Comparison of ENCODE assay signal across 19 cellular contexts in the genomic region with DNA sequence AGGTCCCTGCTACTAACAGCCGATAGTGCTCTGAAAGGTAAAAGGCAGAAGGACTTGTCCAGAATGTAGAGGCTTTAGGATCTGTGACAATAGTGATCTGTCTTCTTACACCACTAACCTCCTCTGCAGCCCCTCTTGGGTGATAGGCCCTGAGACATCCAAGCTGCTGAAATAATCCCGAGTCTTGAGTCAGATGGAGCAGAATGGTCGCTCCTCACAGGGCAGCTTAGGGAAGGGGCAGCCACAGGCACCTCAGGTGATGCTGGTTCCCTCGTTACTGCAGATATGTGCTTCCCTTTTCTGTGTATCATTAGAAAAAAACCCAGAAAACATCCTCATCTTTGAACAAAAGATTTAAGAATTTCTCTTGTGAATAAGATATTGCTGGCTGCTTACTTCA.
"Had no signal": no experiment of that assay in that cellular context is flagged by ENCODE, and none has a peak within 500 bp of the region (broad histone marks: within the 10 kb centered on the region; RNA-seq: fewer than 3 reads in every experiment).

No MANE protein-coding gene starts in this region.

- H3K9me3 Mint-ChIP-seq: activated CD4-positive, alpha-beta T cell treated with anti-CD3 and anti-CD28 coated beads, Interleukin-2, amount 10 ng/mL, durations not matched to agents 7 days and 5 days; activated naive CD4-positive, alpha-beta T cell treated with anti-CD3 and anti-CD28 coated beads for 36 hours; activated T-cell treated with anti-CD3 and anti-CD28 coated beads, Interleukin-2, amount 50 U/mL, for 24 hours; activated T-helper 2 cell treated with anti-CD3 and anti-CD28 coated beads, Interferon-gamma antibody, Interleukin-2, Interleukin-4, amounts not matched to agents 10 μg/mL and 5 μg/mL and 100 μg/mL, durations not matched to agents 14 hours and 24 hours and 36 hours; central memory CD8-positive, alpha-beta T cell had no signal

- H3K27me3 Mint-ChIP-seq: activated T-cell treated with anti-CD3 and anti-CD28 coated beads, Interleukin-2, amount 50 U/mL, for 24 hours had no signal

- H3K4me3 ChIP-seq: colonic mucosa, gastroesophageal sphincter, heart right ventricle, lower lobe of right lung, psoas muscle, upper lobe of left lung had no signal

- H3K4me3 Mint-ChIP-seq: activated CD4-positive, alpha-beta T cell treated with anti-CD3 and anti-CD28 coated beads, Interleukin-2, amount 10 ng/mL, durations not matched to agents 7 days and 5 days; activated CD8-positive, alpha-beta T cell treated with anti-CD3 and anti-CD28 coated beads, Interleukin-2, amount 10 ng/mL, durations not matched to agents 7 days and 5 days; activated naive CD4-positive, alpha-beta T cell treated with anti-CD3 and anti-CD28 coated beads for 36 hours; activated T-cell treated with anti-CD3 and anti-CD28 coated beads, Interleukin-2, amount 50 U/mL, for 24 hours; central memory CD8-positive, alpha-beta T cell had no signal

- DNase-seq: activated CD4-positive, alpha-beta T cell treated with anti-CD3 and anti-CD28 coated beads, Interleukin-2, amount 10 ng/mL, durations not matched to agents 7 days and 5 days; activated CD8-positive, alpha-beta T cell treated with anti-CD3 and anti-CD28 coated beads, Interleukin-2, amount 10 ng/mL, durations not matched to agents 7 days and 5 days; activated naive CD4-positive, alpha-beta T cell treated with anti-CD3 and anti-CD28 coated beads for 36 hours; activated T-cell treated with anti-CD3 and anti-CD28 coated beads, Interleukin-2, amount 50 U/mL, for 24 hours; anterior cingulate cortex; brain microvascular endothelial cell; colonic mucosa; heart right ventricle; left colon; lower lobe of right lung; midbrain; psoas muscle; right cardiac atrium; stimulated activated naive CD8-positive, alpha-beta T cell treated with anti-CD3 and anti-CD28 coated beads, Interleukin-15, Interleukin-2, amounts not matched to agents 100 U/mL and 50 U/mL, for 24 hours; T1000; upper lobe of left lung had no signal

- H3K27me3 ChIP-seq: brain microvascular endothelial cell, colonic mucosa, gastroesophageal sphincter, heart right ventricle, upper lobe of left lung had no signal

- H3K27ac ChIP-seq: brain microvascular endothelial cell, colonic mucosa, gastroesophageal sphincter, heart right ventricle, lower lobe of right lung, psoas muscle, upper lobe of left lung had no signal

- H3K27ac Mint-ChIP-seq: activated CD4-positive, alpha-beta T cell treated with anti-CD3 and anti-CD28 coated beads, Interleukin-2, amount 10 ng/mL, durations not matched to agents 7 days and 5 days; activated CD8-positive, alpha-beta T cell treated with anti-CD3 and anti-CD28 coated beads, Interleukin-2, amount 10 ng/mL, durations not matched to agents 7 days and 5 days; activated naive CD4-positive, alpha-beta T cell treated with anti-CD3 and anti-CD28 coated beads for 36 hours; activated T-cell treated with anti-CD3 and anti-CD28 coated beads, Interleukin-2, amount 50 U/mL, for 24 hours; activated T-helper 2 cell treated with anti-CD3 and anti-CD28 coated beads, Interferon-gamma antibody, Interleukin-2, Interleukin-4, amounts not matched to agents 10 μg/mL and 5 μg/mL and 100 μg/mL, durations not matched to agents 14 hours and 24 hours and 36 hours had no signal

- H3K9me3 ChIP-seq: colonic mucosa, gastroesophageal sphincter, lower lobe of right lung, psoas muscle, upper lobe of left lung had no signal

- H3K4me1 ChIP-seq: colonic mucosa, gastroesophageal sphincter, heart right ventricle, lower lobe of right lung, psoas muscle, upper lobe of left lung had no signal

- H3K36me3 ChIP-seq: brain microvascular endothelial cell, colonic mucosa, gastroesophageal sphincter, heart right ventricle, lower lobe of right lung, upper lobe of left lung had no signal

- H3K4me1 Mint-ChIP-seq: activated CD4-positive, alpha-beta T cell treated with anti-CD3 and anti-CD28 coated beads, Interleukin-2, amount 10 ng/mL, durations not matched to agents 7 days and 5 days; central memory CD8-positive, alpha-beta T cell had no signal
